Comparison of ENCODE assay signal across 1 cellular context in genomic region chr1:32876341-32877210, GRCh38.
TF ChIP-seq lines count a peak whose summit lies in the region.

No MANE protein-coding gene starts in this region.

TF ChIP-seq in HepG2, 621 proteins besides CTCF, POLR2A, EP300 and RAD21:
- TF ChIP-seq HIVEP1 (CRISPR knock-in tag; IDR thresholded peaks at IDR 0.05) (0 out of 2 replicates have a peak, but pooled peaks have one; percentile 20), HNRNPL (IDR thresholded peaks at IDR 0.05; ENCODE audit: low read depth, low read length) (peak; percentile 93), BORCS8-MEF2B (CRISPR knock-in tag; IDR thresholded peaks at IDR 0.05) (0 out of 2 replicates have a peak, but pooled peaks have one; percentile 14), TEAD3 (CRISPR knock-in tag; optimal IDR thresholded peaks at IDR 0.05; ENCODE audit: borderline replicate concordance) (peak; percentile 14), ZNF282 (IDR thresholded peaks at IDR 0.05; ENCODE audit: partially characterized antibody) (no peak), LCORL (IDR thresholded peaks at IDR 0.05) (no peak), LCORL (CRISPR knock-in tag; IDR thresholded peaks at IDR 0.05) (peak; percentile 23; the same call in 1 of the 2 replicates), ZNF350 (CRISPR knock-in tag; IDR thresholded peaks at IDR 0.05; ENCODE audit: borderline replicate concordance, low read depth) (0 out of 2 replicates have a peak, but pooled peaks have one; percentile 22), XRCC5 (optimal IDR thresholded peaks at IDR 0.05; ENCODE audit: low read length) (peak; percentile 65), FOXM1 (CRISPR knock-in tag; IDR thresholded peaks at IDR 0.05) (no peak), RXRA (CRISPR knock-in tag; IDR thresholded peaks at IDR 0.05) (peak; percentile 44; the same call in 1 of the 2 replicates), KDM5B (CRISPR knock-in tag; IDR thresholded peaks at IDR 0.05; ENCODE audit: borderline replicate concordance) (no peak; the same call in 1 of the 2 replicates), NR2F6 (IDR thresholded peaks at IDR 0.05) (no peak), NR2F6 (CRISPR knock-in tag; IDR thresholded peaks at IDR 0.05) (peak; percentile 28; the same call in 1 of the 2 replicates), ATRX (CRISPR knock-in tag; IDR thresholded peaks at IDR 0.05; ENCODE audit: borderline replicate concordance) (no peak), ERF (CRISPR knock-in tag; IDR thresholded peaks at IDR 0.05) (peak; percentile 16; the same call in 1 of the 2 replicates), STAG1 (CRISPR knock-in tag; IDR thresholded peaks at IDR 0.05) (peak; percentile 71), GATAD2A (CRISPR knock-in tag; IDR thresholded peaks at IDR 0.05) (0 out of 2 replicates have a peak, but pooled peaks have one; percentile 42), YEATS4 (CRISPR knock-in tag; IDR thresholded peaks at IDR 0.05; ENCODE audit: borderline replicate concordance) (no peak), ZNF34 (CRISPR knock-in tag; IDR thresholded peaks at IDR 0.05; ENCODE audit: borderline replicate concordance) (no peak), KDM2A (CRISPR knock-in tag; IDR thresholded peaks at IDR 0.05; ENCODE audit: borderline replicate concordance, low read depth) (0 out of 2 replicates have a peak, but pooled peaks have one; percentile 61), ZBTB49 (CRISPR knock-in tag; IDR thresholded peaks at IDR 0.05; ENCODE audit: borderline replicate concordance) (no peak), ZBTB1 (CRISPR knock-in tag; IDR thresholded peaks at IDR 0.05; ENCODE audit: borderline replicate concordance) (no peak), SMC3 (IDR thresholded peaks at IDR 0.05; ENCODE audit: low read length) (peak; percentile 21; the same call in 1 of the 2 replicates), ZNF839 (CRISPR knock-in tag; IDR thresholded peaks at IDR 0.05; ENCODE audit: borderline replicate concordance) (peak; percentile 51; the same call in 1 of the 2 replicates), MYC (CRISPR knock-in tag; IDR thresholded peaks at IDR 0.05; ENCODE audit: borderline replicate concordance) (peak; percentile 45; the same call in 1 of the 2 replicates), ZNF768 (CRISPR knock-in tag; IDR thresholded peaks at IDR 0.05) (peak; percentile 78; the same call in 1 of the 2 replicates), CBX1 (IDR thresholded peaks at IDR 0.05; ENCODE audit: low read depth) (no peak), ZNF687 (CRISPR knock-in tag; IDR thresholded peaks at IDR 0.05) (peak; percentile 44; the same call in 1 of the 2 replicates), SMAD3 (CRISPR knock-in tag; IDR thresholded peaks at IDR 0.05) (0 out of 2 replicates have a peak, but pooled peaks have one; percentile 25), GABPB1 (CRISPR knock-in tag; IDR thresholded peaks at IDR 0.05) (peak; percentile 36; the same call in 1 of the 2 replicates), ZNF619 (CRISPR knock-in tag; IDR thresholded peaks at IDR 0.05) (0 out of 2 replicates have a peak, but pooled peaks have one; percentile 46), ZNF232 (CRISPR knock-in tag; IDR thresholded peaks at IDR 0.05; ENCODE audit: borderline replicate concordance) (no peak), HIC2 (CRISPR knock-in tag; IDR thresholded peaks at IDR 0.05; ENCODE audit: low read depth) (peak; percentile 49; the same call in 1 of the 2 replicates), FOXA3 (CRISPR knock-in tag; IDR thresholded peaks at IDR 0.05) (0 out of 2 replicates have a peak, but pooled peaks have one; percentile 22), HMGXB4 (CRISPR knock-in tag; IDR thresholded peaks at IDR 0.05; ENCODE audit: borderline replicate concordance in 1 of 2, low read depth in 1 of 2) (0 out of 4 replicates have a peak, but pooled peaks of 1 of the 2 experiments have one; percentile 31), SP1 (IDR thresholded peaks at IDR 0.05) (no peak), SP1 (CRISPR knock-in tag; IDR thresholded peaks at IDR 0.05) (0 out of 2 replicates have a peak, but pooled peaks have one; percentile 16), RELA (CRISPR knock-in tag; IDR thresholded peaks at IDR 0.05) (0 out of 2 replicates have a peak, but pooled peaks have one; percentile 32), MIER2 (CRISPR knock-in tag; IDR thresholded peaks at IDR 0.05) (peak; percentile 77)
- TF ChIP-seq, protein P1, sequence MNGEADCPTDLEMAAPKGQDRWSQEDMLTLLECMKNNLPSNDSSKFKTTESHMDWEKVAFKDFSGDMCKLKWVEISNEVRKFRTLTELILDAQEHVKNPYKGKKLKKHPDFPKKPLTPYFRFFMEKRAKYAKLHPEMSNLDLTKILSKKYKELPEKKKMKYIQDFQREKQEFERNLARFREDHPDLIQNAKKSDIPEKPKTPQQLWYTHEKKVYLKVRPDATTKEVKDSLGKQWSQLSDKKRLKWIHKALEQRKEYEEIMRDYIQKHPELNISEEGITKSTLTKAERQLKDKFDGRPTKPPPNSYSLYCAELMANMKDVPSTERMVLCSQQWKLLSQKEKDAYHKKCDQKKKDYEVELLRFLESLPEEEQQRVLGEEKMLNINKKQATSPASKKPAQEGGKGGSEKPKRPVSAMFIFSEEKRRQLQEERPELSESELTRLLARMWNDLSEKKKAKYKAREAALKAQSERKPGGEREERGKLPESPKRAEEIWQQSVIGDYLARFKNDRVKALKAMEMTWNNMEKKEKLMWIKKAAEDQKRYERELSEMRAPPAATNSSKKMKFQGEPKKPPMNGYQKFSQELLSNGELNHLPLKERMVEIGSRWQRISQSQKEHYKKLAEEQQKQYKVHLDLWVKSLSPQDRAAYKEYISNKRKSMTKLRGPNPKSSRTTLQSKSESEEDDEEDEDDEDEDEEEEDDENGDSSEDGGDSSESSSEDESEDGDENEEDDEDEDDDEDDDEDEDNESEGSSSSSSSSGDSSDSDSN (CRISPR knock-in tag; IDR thresholded peaks at IDR 0.05), result peak; percentile 35; the same call in 1 of the 2 replicates
- TF ChIP-seq, protein P2, sequence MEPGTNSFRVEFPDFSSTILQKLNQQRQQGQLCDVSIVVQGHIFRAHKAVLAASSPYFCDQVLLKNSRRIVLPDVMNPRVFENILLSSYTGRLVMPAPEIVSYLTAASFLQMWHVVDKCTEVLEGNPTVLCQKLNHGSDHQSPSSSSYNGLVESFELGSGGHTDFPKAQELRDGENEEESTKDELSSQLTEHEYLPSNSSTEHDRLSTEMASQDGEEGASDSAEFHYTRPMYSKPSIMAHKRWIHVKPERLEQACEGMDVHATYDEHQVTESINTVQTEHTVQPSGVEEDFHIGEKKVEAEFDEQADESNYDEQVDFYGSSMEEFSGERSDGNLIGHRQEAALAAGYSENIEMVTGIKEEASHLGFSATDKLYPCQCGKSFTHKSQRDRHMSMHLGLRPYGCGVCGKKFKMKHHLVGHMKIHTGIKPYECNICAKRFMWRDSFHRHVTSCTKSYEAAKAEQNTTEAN (CRISPR knock-in tag; conservative IDR thresholded peaks at IDR 0.05), result no peak
- TF ChIP-seq, protein P3, sequence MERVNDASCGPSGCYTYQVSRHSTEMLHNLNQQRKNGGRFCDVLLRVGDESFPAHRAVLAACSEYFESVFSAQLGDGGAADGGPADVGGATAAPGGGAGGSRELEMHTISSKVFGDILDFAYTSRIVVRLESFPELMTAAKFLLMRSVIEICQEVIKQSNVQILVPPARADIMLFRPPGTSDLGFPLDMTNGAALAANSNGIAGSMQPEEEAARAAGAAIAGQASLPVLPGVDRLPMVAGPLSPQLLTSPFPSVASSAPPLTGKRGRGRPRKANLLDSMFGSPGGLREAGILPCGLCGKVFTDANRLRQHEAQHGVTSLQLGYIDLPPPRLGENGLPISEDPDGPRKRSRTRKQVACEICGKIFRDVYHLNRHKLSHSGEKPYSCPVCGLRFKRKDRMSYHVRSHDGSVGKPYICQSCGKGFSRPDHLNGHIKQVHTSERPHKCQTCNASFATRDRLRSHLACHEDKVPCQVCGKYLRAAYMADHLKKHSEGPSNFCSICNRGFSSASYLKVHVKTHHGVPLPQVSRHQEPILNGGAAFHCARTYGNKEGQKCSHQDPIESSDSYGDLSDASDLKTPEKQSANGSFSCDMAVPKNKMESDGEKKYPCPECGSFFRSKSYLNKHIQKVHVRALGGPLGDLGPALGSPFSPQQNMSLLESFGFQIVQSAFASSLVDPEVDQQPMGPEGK (CRISPR knock-in tag; IDR thresholded peaks at IDR 0.05), result peak; percentile 51
